ENCODE assay signal across 1 cellular context in the genomic region with DNA sequence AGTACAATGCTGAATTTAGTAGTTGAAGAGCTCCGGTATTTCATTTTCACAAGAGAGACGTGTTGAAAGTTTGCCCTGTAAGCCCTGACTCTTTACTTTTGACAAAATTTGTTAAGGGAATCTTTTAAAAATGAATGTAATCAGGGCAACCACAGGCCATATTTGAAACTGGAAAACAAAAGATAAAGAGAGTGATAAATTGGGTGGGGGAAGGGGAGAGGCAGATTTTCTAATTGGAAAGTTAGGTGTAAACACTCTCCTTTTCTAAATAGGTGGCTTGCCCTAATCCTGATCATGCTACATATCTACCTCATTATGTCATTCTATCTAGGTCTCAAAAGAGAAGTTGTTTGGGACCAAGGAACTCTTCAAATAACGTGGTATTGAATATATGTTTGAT.
TF ChIP-seq lines count a peak whose summit lies in the region.

No MANE protein-coding gene starts in this region.

TF ChIP-seq in K562, 482 proteins besides CTCF, POLR2A, EP300 and RAD21 (continued from another document):
- TF ChIP-seq AFF4 (CRISPR knock-in tag; IDR thresholded peaks at IDR 0.05) (no peak), KAT2B (IDR thresholded peaks at IDR 0.05; ENCODE audit: low read depth, low read length) (no peak), GATAD2B (IDR thresholded peaks at IDR 0.05; ENCODE audit: borderline replicate concordance) (0 out of 2 replicates have a peak, but pooled peaks have one; percentile 14), TAL1 (IDR thresholded peaks at IDR 0.05) (peak; percentile 21; the same call in 1 of the 2 replicates), ZNF165 (CRISPR knock-in tag; IDR thresholded peaks at IDR 0.05; ENCODE audit: borderline replicate concordance) (no peak), HDAC1 (IDR thresholded peaks at IDR 0.05) (0 out of 4 replicates have a peak, but pooled peaks of 1 of the 2 experiments have one; percentile 23), HNRNPUL1 (IDR thresholded peaks at IDR 0.05; ENCODE audit: low read length) (no peak)
- TF ChIP-seq, protein P1, sequence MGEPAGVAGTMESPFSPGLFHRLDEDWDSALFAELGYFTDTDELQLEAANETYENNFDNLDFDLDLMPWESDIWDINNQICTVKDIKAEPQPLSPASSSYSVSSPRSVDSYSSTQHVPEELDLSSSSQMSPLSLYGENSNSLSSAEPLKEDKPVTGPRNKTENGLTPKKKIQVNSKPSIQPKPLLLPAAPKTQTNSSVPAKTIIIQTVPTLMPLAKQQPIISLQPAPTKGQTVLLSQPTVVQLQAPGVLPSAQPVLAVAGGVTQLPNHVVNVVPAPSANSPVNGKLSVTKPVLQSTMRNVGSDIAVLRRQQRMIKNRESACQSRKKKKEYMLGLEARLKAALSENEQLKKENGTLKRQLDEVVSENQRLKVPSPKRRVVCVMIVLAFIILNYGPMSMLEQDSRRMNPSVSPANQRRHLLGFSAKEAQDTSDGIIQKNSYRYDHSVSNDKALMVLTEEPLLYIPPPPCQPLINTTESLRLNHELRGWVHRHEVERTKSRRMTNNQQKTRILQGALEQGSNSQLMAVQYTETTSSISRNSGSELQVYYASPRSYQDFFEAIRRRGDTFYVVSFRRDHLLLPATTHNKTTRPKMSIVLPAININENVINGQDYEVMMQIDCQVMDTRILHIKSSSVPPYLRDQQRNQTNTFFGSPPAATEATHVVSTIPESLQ (CRISPR knock-in tag; IDR thresholded peaks at IDR 0.05): no peak
- TF ChIP-seq, protein P2, sequence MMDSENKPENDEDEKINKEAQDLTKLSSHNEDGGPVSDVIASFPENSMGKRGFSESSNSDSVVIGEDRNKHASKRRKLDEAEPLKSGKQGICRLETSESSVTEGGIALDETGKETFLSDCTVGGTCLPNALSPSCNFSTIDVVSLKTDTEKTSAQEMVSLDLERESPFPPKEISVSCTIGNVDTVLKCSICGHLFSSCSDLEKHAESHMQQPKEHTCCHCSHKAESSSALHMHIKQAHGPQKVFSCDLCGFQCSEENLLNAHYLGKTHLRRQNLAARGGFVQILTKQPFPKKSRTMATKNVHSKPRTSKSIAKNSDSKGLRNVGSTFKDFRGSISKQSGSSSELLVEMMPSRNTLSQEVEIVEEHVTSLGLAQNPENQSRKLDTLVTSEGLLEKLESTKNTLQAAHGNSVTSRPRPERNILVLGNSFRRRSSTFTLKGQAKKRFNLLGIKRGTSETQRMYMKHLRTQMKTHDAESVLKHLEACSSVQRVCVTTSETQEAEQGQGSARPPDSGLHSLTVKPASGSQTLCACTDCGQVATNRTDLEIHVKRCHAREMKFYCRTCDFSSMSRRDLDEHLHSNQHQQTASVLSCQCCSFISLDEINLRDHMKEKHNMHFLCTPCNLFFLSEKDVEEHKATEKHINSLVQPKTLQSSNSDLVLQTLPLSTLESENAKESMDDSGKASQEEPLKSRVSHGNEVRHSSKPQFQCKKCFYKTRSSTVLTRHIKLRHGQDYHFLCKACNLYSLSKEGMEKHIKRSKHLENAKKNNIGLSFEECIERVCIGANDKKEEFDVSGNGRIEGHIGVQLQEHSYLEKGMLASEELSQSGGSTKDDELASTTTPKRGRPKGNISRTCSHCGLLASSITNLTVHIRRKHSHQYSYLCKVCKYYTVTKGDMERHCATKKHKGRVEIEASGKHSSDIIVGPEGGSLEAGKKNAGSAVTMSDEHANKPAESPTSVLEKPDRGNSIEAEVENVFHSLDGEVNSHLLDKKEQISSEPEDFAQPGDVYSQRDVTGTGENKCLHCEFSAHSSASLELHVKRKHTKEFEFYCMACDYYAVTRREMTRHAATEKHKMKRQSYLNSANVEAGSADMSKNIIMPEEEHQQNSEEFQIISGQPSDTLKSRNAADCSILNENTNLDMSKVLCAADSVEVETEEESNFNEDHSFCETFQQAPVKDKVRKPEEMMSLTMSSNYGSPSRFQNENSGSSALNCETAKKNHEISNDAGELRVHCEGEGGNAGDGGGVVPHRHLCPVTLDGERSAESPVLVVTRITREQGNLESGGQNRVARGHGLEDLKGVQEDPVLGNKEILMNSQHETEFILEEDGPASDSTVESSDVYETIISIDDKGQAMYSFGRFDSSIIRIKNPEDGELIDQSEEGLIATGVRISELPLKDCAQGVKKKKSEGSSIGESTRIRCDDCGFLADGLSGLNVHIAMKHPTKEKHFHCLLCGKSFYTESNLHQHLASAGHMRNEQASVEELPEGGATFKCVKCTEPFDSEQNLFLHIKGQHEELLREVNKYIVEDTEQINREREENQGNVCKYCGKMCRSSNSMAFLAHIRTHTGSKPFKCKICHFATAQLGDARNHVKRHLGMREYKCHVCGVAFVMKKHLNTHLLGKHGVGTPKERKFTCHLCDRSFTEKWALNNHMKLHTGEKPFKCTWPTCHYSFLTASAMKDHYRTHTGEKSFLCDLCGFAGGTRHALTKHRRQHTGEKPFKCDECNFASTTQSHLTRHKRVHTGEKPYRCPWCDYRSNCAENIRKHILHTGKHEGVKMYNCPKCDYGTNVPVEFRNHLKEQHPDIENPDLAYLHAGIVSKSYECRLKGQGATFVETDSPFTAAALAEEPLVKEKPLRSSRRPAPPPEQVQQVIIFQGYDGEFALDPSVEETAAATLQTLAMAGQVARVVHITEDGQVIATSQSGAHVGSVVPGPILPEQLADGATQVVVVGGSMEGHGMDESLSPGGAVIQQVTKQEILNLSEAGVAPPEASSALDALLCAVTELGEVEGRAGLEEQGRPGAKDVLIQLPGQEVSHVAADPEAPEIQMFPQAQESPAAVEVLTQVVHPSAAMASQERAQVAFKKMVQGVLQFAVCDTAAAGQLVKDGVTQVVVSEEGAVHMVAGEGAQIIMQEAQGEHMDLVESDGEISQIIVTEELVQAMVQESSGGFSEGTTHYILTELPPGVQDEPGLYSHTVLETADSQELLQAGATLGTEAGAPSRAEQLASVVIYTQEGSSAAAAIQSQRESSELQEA (IDR thresholded peaks at IDR 0.05; ENCODE audit: low read depth): no peak
